In genomic region chr4:10577018-10577417, GRCh38 we compare ENCODE assay signal across 13 cellular contexts.
DNase-seq lines count a peak whose midpoint lies in the region; ATAC-seq and TF ChIP-seq lines count a peak whose summit lies in the region.
"Had no signal": no experiment of that assay in that cellular context is flagged by ENCODE, and none has a peak within 500 bp of the region (broad histone marks: within the 10 kb centered on the region; RNA-seq: fewer than 3 reads in every experiment).

No MANE protein-coding gene starts in this region.

- H3K27me3 ChIP-seq in gastrocnemius medialis (no peaks in the 10 kb centered on the region), osteoblast (ENCODE audit: insufficient read depth, low read length) (peaks cover 3% of the 10 kb centered on the region), right atrium auricular region (no peaks in the 10 kb centered on the region)

- H3K36me3 ChIP-seq in gastrocnemius medialis (no peaks in the 10 kb centered on the region), osteoblast (ENCODE audit: insufficient read depth, low read length) (no peaks in the 10 kb centered on the region), right atrium auricular region (no peaks in the 10 kb centered on the region)

- H4K20me1 ChIP-seq in osteoblast (ENCODE audit: insufficient read depth, low read length) = no peaks in the 10 kb centered on the region

- intact Hi-C loops in gastrocnemius medialis (cut with DNase I; ENCODE audit: low total_unique reads) = loop anchor here (10.0 kb wide), 1 partner anchor 848 kb away; the partner anchor contains the start of gene HS3ST1

- no peaks in the 10 kb centered on the region for H3K4me1 ChIP-seq in gastrocnemius medialis
- no peaks in the 10 kb centered on the region for H3K4me1 ChIP-seq in osteoblast (ENCODE audit: insufficient read depth, low read length)
- peaks cover 0 to 8% of the 10 kb centered on the region in 2 donors for H3K4me1 ChIP-seq in right atrium auricular region

- TF ChIP-seq CTCF in gastrocnemius medialis (IDR thresholded peaks at IDR 0.05 in 4 of 5, conservative IDR thresholded peaks at IDR 0.05 in 1 of 5) = no peak
- TF ChIP-seq CTCF in osteoblast (IDR thresholded peaks at IDR 0.05; ENCODE audit: extremely low read depth, low read depth, low read length) = no peak
- no peak for TF ChIP-seq CTCF in right atrium auricular region (IDR thresholded peaks at IDR 0.05)

- in situ Hi-C loops in gastrocnemius medialis (cut with MboI; ENCODE audit: low sequenced_read_pairs in 4 of 4) = loop anchor here in 2 of 4 donors (25.0 kb wide), 2 partner anchors 860 to 1135 kb away; partner anchors contain the start of gene HS3ST1 (in 2 of the 2)

- H3K79me2 ChIP-seq in osteoblast (ENCODE audit: insufficient read depth, low read length) = no peaks in the 10 kb centered on the region

- H3K27ac ChIP-seq in gastrocnemius medialis = no peak overlapping the region
- no peak overlapping the region for H3K27ac ChIP-seq in osteoblast (ENCODE audit: low read depth, low read length)
- H3K27ac ChIP-seq in right atrium auricular region = no peak overlapping the region

- TF ChIP-seq POLR2A in gastrocnemius medialis (IDR thresholded peaks at IDR 0.05) = no peak

- H3K4me3 ChIP-seq in gastrocnemius medialis (no peak overlapping the region), osteoblast (ENCODE audit: insufficient read depth, low read length) (no peak overlapping the region), right atrium auricular region (no peak overlapping the region)

- no peak overlapping the region for H2AFZ ChIP-seq in osteoblast (ENCODE audit: low read length)

- H3K9me3 ChIP-seq in gastrocnemius medialis (no peaks in the 10 kb centered on the region), osteoblast (ENCODE audit: low read depth, low read length) (no peaks in the 10 kb centered on the region), right atrium auricular region (no peaks in the 10 kb centered on the region)

- no peak overlapping the region for H3K4me2 ChIP-seq in osteoblast (ENCODE audit: insufficient read depth, low read length)

- DNase-seq in NOMO-1 treated with dmso at 0.1 percent for 144 hours (lab: John Stamatoyannopoulos, UW; ENCODE audit: unreplicated experiment) = peak; percentile 18
- no peak for DNase-seq in gastrocnemius medialis
- no peak for DNase-seq in osteoblast (ENCODE audit: insufficient read length, low spot score, missing footprints)
- DNase-seq in NCI-H226 = no peak
- DNase-seq in right atrium auricular region (ENCODE audit: low spot score) = no peak
- DNase-seq: activated gamma-delta T cell treated with Interleukin-2 at 50 U/mL for 16 hours, immature natural killer cell, KBM-7, NCI-H2171 treated with DMSO at 0.1 percent for 48 hours, SIG-M5 had no signal

- peak; percentile 57 for ATAC-seq in GM18858 (IDR thresholded peaks at IDR 0.05; ENCODE audit: unreplicated experiment)
- peak; percentile 65 for ATAC-seq in GM21360 (IDR thresholded peaks at IDR 0.05; ENCODE audit: unreplicated experiment)
- ATAC-seq in HG02981 (IDR thresholded peaks at IDR 0.05; ENCODE audit: unreplicated experiment) = peak; percentile 77
- no peak for ATAC-seq in gastrocnemius medialis

Comparison
In these comparisons a context has a peak if more than half of its experiments do, and no peak if none do; other contexts are left out.
1. ATAC-seq: peak in GM18858 (single experiment), GM21360 (single experiment) and HG02981 (single experiment); none in gastrocnemius medialis (0 of 2).